In the genomic region with DNA sequence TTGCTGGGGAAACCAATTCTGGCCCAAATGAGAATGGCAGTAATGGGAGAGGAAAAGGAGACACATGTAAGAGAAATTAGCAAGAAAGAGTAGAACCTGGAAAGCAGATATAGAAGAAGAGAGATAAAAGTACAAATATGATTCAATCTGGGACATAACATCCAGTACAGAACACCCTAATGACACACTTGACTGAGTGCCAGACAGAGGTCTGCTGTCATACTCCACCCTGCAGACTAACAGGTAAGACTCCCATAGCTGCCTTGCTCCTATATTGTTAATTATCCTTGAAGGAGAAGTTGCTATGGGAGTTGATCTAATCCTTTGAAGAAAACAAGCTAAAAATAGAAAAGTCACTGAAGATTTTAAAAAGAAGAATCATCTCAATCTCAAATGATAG, we compare ENCODE assay signal across 17 cellular contexts. TPM values are rescaled to one million over a fixed set of nuclear protein-coding genes. Genes with fewer than 3 reads are reported as not detected.
DNase-seq lines count a peak whose midpoint lies in the region; FAIRE-seq and TF ChIP-seq lines count a peak whose summit lies in the region.
"Had no signal": no experiment of that assay in that cellular context is flagged by ENCODE, and none has a peak within 500 bp of the region (broad histone marks: within the 10 kb centered on the region; RNA-seq: fewer than 3 reads in every experiment).

No MANE protein-coding gene starts in this region.

- POLR2A ChIA-PET in CD4-positive, alpha-beta memory T cell (lab: Charles Lee; ENCODE audit: partially characterized antibody) = no interaction called here

- FAIRE-seq in bronchial epithelial cell (lab: Jason Lieb, UNC) = no peak
- FAIRE-seq: G401.6, GM12892 had no signal

- H3K36me3 Mint-ChIP-seq in nephron progenitor cell (ENCODE audit: low read depth) = peaks cover 56% of the 10 kb centered on the region
- H3K36me3 Mint-ChIP-seq in CD4-positive, alpha-beta memory T cell = peaks cover 40 to 44% of the 10 kb centered on the region in 2 donors

- H3K4me1 Mint-ChIP-seq in nephron progenitor cell = no peaks in the 10 kb centered on the region
- H3K4me1 Mint-ChIP-seq in CD4-positive, alpha-beta memory T cell = peaks cover 4 to 10% (median 6%) of the 10 kb centered on the region in 4 donors
- H3K4me1 Mint-ChIP-seq: IgD-negative memory B cell had no signal

- H3K27me3 Mint-ChIP-seq in nephron progenitor cell (ENCODE audit: low read depth, poor library complexity) = peaks cover 3% of the 10 kb centered on the region
- H3K27me3 Mint-ChIP-seq in CD4-positive, alpha-beta memory T cell = no peaks in the 10 kb centered on the region
- H3K27me3 Mint-ChIP-seq: IgD-negative memory B cell had no signal

- no peaks in the 10 kb centered on the region for H3K4me1 ChIP-seq in BE2C
- H3K4me1 ChIP-seq in CD4-positive, alpha-beta memory T cell (ENCODE audit: insufficient read depth, low read length) = no peaks in the 10 kb centered on the region
- H3K4me1 ChIP-seq: BLaER1 had no signal

- TF ChIP-seq CTCF in BE2C (IDR thresholded peaks at IDR 0.05; ENCODE audit: low read depth, low read length) (no peak), bronchial epithelial cell (IDR thresholded peaks at IDR 0.05; ENCODE audit: insufficient read depth, low read length, severe bottlenecking) (no peak), nephron progenitor cell (IDR thresholded peaks at IDR 0.05) (no peak), GM20000 (IDR thresholded peaks at IDR 0.05; ENCODE audit: extremely low read depth, missing control alignments) (no peak)

- no peak overlapping the region for H3K4me3 Mint-ChIP-seq in nephron progenitor cell
- no peak overlapping the region for H3K4me3 Mint-ChIP-seq in CD4-positive, alpha-beta memory T cell
- H3K4me3 Mint-ChIP-seq: CD8-positive, alpha-beta T cell; IgD-negative memory B cell had no signal

- peak overlapping the region; percentile 79 for H3K27ac Mint-ChIP-seq in nephron progenitor cell
- no peak overlapping the region for H3K27ac Mint-ChIP-seq in CD4-positive, alpha-beta memory T cell
- H3K27ac Mint-ChIP-seq: CD8-positive, alpha-beta T cell had no signal

- H3K9me3 Mint-ChIP-seq in nephron progenitor cell = peaks cover 14% of the 10 kb centered on the region
- H3K9me3 Mint-ChIP-seq in CD4-positive, alpha-beta memory T cell = no peaks in the 10 kb centered on the region
- H3K9me3 Mint-ChIP-seq: CD8-positive, alpha-beta T cell; IgD-negative memory B cell had no signal

- CTCF ChIA-PET in CD4-positive, alpha-beta memory T cell (lab: Charles Lee; ENCODE audit: partially characterized antibody) = no interaction called here

- intact Hi-C loops in CD4-positive, alpha-beta memory T cell (cut with micrococcal nuclease) = no loop called here

- H3K36me3 ChIP-seq in BE2C = no peaks in the 10 kb centered on the region
- H3K36me3 ChIP-seq in bronchial epithelial cell (ENCODE audit: control insufficient read depth, insufficient read depth, low read length) = no peaks in the 10 kb centered on the region
- peaks cover 4% of the 10 kb centered on the region for H3K36me3 ChIP-seq in MG63
- peaks cover 14% of the 10 kb centered on the region for H3K36me3 ChIP-seq in CD4-positive, alpha-beta memory T cell (ENCODE audit: insufficient read depth, low read length)

- H3K27me3 ChIP-seq in BE2C = no peaks in the 10 kb centered on the region
- H3K27me3 ChIP-seq in bronchial epithelial cell (ENCODE audit: control insufficient read depth, insufficient read depth, low read length) = no peaks in the 10 kb centered on the region
- H3K27me3 ChIP-seq in MG63 = no peaks in the 10 kb centered on the region
- no peaks in the 10 kb centered on the region for H3K27me3 ChIP-seq in CD4-positive, alpha-beta memory T cell (ENCODE audit: insufficient read depth, low read length)
- H3K27me3 ChIP-seq: BLaER1 had no signal

- H3K4me3 ChIP-seq in BE2C (ENCODE audit: low read depth, low read length) (no peak overlapping the region), bronchial epithelial cell (ENCODE audit: low read depth, low read length) (no peak overlapping the region), MG63 (no peak overlapping the region)
- no peak overlapping the region for H3K4me3 ChIP-seq in CD4-positive, alpha-beta memory T cell (ENCODE audit: low read length in 2 of 2)
- H3K4me3 ChIP-seq: BLaER1 had no signal

- DNase-seq in BE2C (peak; percentile 62), D341Med (ENCODE audit: low spot score) (peak; percentile 24), bronchial epithelial cell (ENCODE audit: low read depth) (peak; percentile 71), nephron progenitor cell (no peak), MG63 (no peak), GM20000 (ENCODE audit: low spot score) (no peak)
- DNase-seq in CD4-positive, alpha-beta memory T cell = no peak
- DNase-seq: CD8-positive, alpha-beta T cell; DMS153; NCI-H1417 treated with DMSO at 0.1 percent for 48 hours; NCI-H187; SIG-M5 had no signal

- H3K27ac ChIP-seq in CD4-positive, alpha-beta memory T cell (ENCODE audit: low read depth, low read length) = no peak overlapping the region
- H3K27ac ChIP-seq: BLaER1, RWPE1 had no signal

- H3K9me3 ChIP-seq in BE2C = no peaks in the 10 kb centered on the region
- H3K9me3 ChIP-seq in MG63 = no peaks in the 10 kb centered on the region
- no peaks in the 10 kb centered on the region for H3K9me3 ChIP-seq in CD4-positive, alpha-beta memory T cell (ENCODE audit: control insufficient read depth in 1 of 2, low read length in 2 of 2)

RNA-seq across cellular contexts. Expression of gene CCPG1, which starts 21.1 kb away (rescaled TPM):
- 29.8 TPM for polyA plus RNA-seq in BE2C (2012; ENCODE audit: insufficient read depth, insufficient read length, low read depth)
- 91.3 and 102 TPM in 2 replicates for total RNA-seq in bronchial epithelial cell
- 13.8 and 19.6 TPM in 2 replicates for total RNA-seq in MG63 (2014; rRNA removed; shearing (Covaris generic); ENCODE audit: low replicate concordance)
- total RNA-seq in CD4-positive, alpha-beta memory T cell = 10 to 100 TPM; 35.4 to 38.2 TPM
- 10 to 100 TPM; 30.7 to 44.2 TPM for polyA plus RNA-seq in CD4-positive, alpha-beta memory T cell

RNA-seq across cellular contexts. Expression of gene PIERCE2, which starts 21.3 kb away (rescaled TPM):
- polyA plus RNA-seq in BE2C (2012; ENCODE audit: insufficient read depth, insufficient read length, low read depth) = 1.6 TPM
- 1.8 and 2.9 TPM in 2 replicates for total RNA-seq in bronchial epithelial cell
- 3.7 TPM in 1 of 2 replicates, not detected in the other for total RNA-seq in MG63 (2014; rRNA removed; shearing (Covaris generic); ENCODE audit: low replicate concordance)
- not detected for total RNA-seq in CD4-positive, alpha-beta memory T cell
- under 1 TPM; 0.30 to 0.75 TPM for polyA plus RNA-seq in CD4-positive, alpha-beta memory T cell
- total RNA-seq: CD8-positive, alpha-beta T cell had no signal

Comparison
In these comparisons a context has a peak if more than half of its experiments do, and no peak if none do; other contexts are left out.
1. DNase-seq: peak in BE2C (single experiment), D341Med (single experiment) and bronchial epithelial cell (single experiment); none in nephron progenitor cell (single experiment), MG63 (single experiment), GM20000 (single experiment) and CD4-positive, alpha-beta memory T cell (0 of 5).